In the genomic region with DNA sequence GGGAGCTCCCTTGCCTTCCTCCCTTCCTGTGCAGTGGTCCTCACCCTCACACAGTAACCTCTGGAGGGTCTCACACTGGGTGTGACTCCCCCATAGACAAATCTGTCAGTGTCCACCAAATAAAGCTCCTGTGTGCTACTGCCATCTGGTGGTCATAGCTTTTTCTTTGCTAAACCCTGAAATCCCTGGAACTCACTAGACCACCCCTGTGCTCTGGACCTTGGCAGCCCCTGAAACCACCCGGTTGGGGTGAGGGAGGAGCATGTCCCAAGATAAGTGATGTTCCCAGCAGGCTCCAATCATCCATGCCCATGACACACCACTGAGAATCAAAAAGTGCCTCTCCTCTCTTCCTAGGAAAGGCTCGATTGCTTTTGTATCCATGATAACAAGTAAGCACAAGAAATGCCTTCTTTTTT, we compare ENCODE assay signal across 8 cellular contexts. TPM values are rescaled to one million over a fixed set of nuclear protein-coding genes. Genes with fewer than 3 reads are reported as not detected.
DNase-seq lines count a peak whose midpoint lies in the region; ATAC-seq and TF ChIP-seq lines count a peak whose summit lies in the region.

No MANE protein-coding gene starts in this region.

- peak; percentile 62 to 94 (median 86) for TF ChIP-seq CTCF in dorsolateral prefrontal cortex (IDR thresholded peaks at IDR 0.05 in 54 of 56, conservative IDR thresholded peaks at IDR 0.05 in 2 of 56; ENCODE audit: low read depth in 1 of 56, partially characterized antibody in 56 of 56)
- peak; percentile 67 for TF ChIP-seq CTCF in lung (IDR thresholded peaks at IDR 0.05; ENCODE audit: control extremely low read depth, extremely low read depth)
- TF ChIP-seq CTCF in thoracic aorta (IDR thresholded peaks at IDR 0.05) = peak; percentile 80

- ATAC-seq in Right ventricle myocardium inferior (peak; percentile 53), lung (ENCODE audit: insufficient read depth, low FRiP score) (no peak), thoracic aorta (ENCODE audit: insufficient number of reproducible peaks, low FRiP score, low read depth) (peak; percentile 7), HG02973 (IDR thresholded peaks at IDR 0.05; ENCODE audit: unreplicated experiment) (no peak)

- 44 to 47% methylated on average over 2 of the region's 2 CpGs for WGBS in lung, 2 donors

- no peaks in the 10 kb centered on the region for H3K27me3 ChIP-seq in dorsolateral prefrontal cortex
- no peaks in the 10 kb centered on the region for H3K27me3 ChIP-seq in lung (ENCODE audit: control insufficient read depth, insufficient read depth)
- H3K27me3 ChIP-seq in thoracic aorta (replicated peaks; ENCODE audit: insufficient read depth) = no peaks in the 10 kb centered on the region

- H3K4me1 ChIP-seq in lung (ENCODE audit: control insufficient read depth in 2 of 2, insufficient read depth in 2 of 2, low read length in 2 of 2) (no peaks in the 10 kb centered on the region), thoracic aorta (ENCODE audit: control insufficient read depth in 1 of 2, low read depth in 2 of 2) (no peaks in the 10 kb centered on the region)

- DNase-seq in Right ventricle myocardium inferior (ENCODE audit: missing footprints) (no peak), cardiac septum (ENCODE audit: low spot score) (no peak), NCI-H2029 (lab: John Stamatoyannopoulos, UW) (peak; percentile 42), dorsolateral prefrontal cortex (peak in 3 of 10 donors; percentile 38 to 56 (median 39)), lung (ENCODE audit: low spot score) (peak; percentile 47), thoracic aorta (ENCODE audit: low spot score) (no peak)
- peak; percentile 11 for DNase-seq in activated CD4-positive, alpha-beta T cell treated with anti-CD3 and anti-CD28 coated beads for 1 hour

- intact Hi-C loops in Right ventricle myocardium inferior (cut with DNase I) (loop anchor here (1.0 to 5.0 kb wide), 2 partner anchors 54 to 195 kb away; partner anchors contain the start of gene CA11), cardiac septum (cut with DNase I) (loop anchor here (2.0 kb wide), 1 partner anchor 54 kb away; no protein-coding TSS in a partner anchor), dorsolateral prefrontal cortex (cut with DNase I) (loop anchor here in 1 of 2 donors (2.0 kb wide), 1 partner anchor 56 kb away; no protein-coding TSS in a partner anchor)

- H3K27ac ChIP-seq in dorsolateral prefrontal cortex = peak overlapping the region in 2 of 59 donors; percentile 18 to 27
- no peak overlapping the region for H3K27ac ChIP-seq in lung (ENCODE audit: low read depth in 1 of 2, low read length in 1 of 2)
- H3K27ac ChIP-seq in thoracic aorta = no peak overlapping the region

- H3K4me3 ChIP-seq in dorsolateral prefrontal cortex (no peak overlapping the region), lung (no peak overlapping the region), thoracic aorta (no peak overlapping the region)

- H3K9me3 ChIP-seq in lung (ENCODE audit: control insufficient read depth in 2 of 2, insufficient read depth in 1 of 2, low read length in 1 of 2) (no peaks in the 10 kb centered on the region), thoracic aorta (no peaks in the 10 kb centered on the region)

- H3K36me3 ChIP-seq in lung (ENCODE audit: control insufficient read depth in 2 of 2, insufficient read depth in 2 of 2, low read length in 2 of 2) (peaks cover 0 to 2% of the 10 kb centered on the region in 2 donors), thoracic aorta (peaks cover 21% of the 10 kb centered on the region)

RNA-seq across cellular contexts. Expression of gene HSD17B14, which starts 6.5 kb away (rescaled TPM):
- 1.0 TPM for total RNA-seq in Right ventricle myocardium inferior
- 1.9 TPM for total RNA-seq in cardiac septum
- 10 to 100 TPM; 13.0 to 46.6 (median 23.0) TPM for total RNA-seq in dorsolateral prefrontal cortex
- 10 to 100 TPM; 12.8 to 17.9 TPM for total RNA-seq in lung
- 10 to 100 TPM in 1 of 2 donors, 1 to 10 TPM in 1; 9.0 to 39.1 TPM for polyA plus RNA-seq in lung
- total RNA-seq in thoracic aorta = 10 to 100 TPM; 10.2 to 16.8 TPM

RNA-seq across cellular contexts. Expression of gene PLEKHA4, which starts 25.7 kb away (rescaled TPM):
- total RNA-seq in Right ventricle myocardium inferior (23.8 TPM), cardiac septum (106 TPM), dorsolateral prefrontal cortex (10 to 100 TPM in 15 of 120 experiments, 1 to 10 TPM in 105; 1.2 to 16.5 (median 5.6) TPM), lung (10 to 100 TPM in 1 of 2 donors, 1 to 10 TPM in 1; 8.4 to 57.7 TPM), thoracic aorta (10 to 100 TPM; 45.1 to 45.2 TPM)
- polyA plus RNA-seq in lung = 10 to 100 TPM; 19.3 to 22.0 TPM

RNA-seq across cellular contexts. Expression of gene PPP1R15A, which starts 29.5 kb away (rescaled TPM):
- total RNA-seq in Right ventricle myocardium inferior (64.8 TPM), cardiac septum (87.0 TPM), dorsolateral prefrontal cortex (100 to 1,000 TPM in 2 of 120 experiments, 10 to 100 TPM in 118; 16.8 to 138 (median 25.5) TPM), lung (100 to 1,000 TPM; 101 to 104 TPM), thoracic aorta (100 to 1,000 TPM; 108 to 139 TPM)
- polyA plus RNA-seq in lung = 100 to 1,000 TPM; 203 to 208 TPM

RNA-seq across cellular contexts. Expression of gene BCAT2, which starts 31.9 kb away (rescaled TPM):
- total RNA-seq in Right ventricle myocardium inferior = 63.2 TPM
- total RNA-seq in cardiac septum = 48.9 TPM
- total RNA-seq in dorsolateral prefrontal cortex = 10 to 100 TPM; 22.7 to 81.8 (median 38.3) TPM
- 10 to 100 TPM; 36.5 to 93.7 TPM for total RNA-seq in lung
- 10 to 100 TPM; 63.9 to 72.7 TPM for polyA plus RNA-seq in lung
- total RNA-seq in thoracic aorta = 10 to 100 TPM; 26.5 to 38.4 TPM

RNA-seq across cellular contexts. Expression of gene TULP2, which starts 55.8 kb away (rescaled TPM):
- not detected for total RNA-seq in Right ventricle myocardium inferior
- total RNA-seq in cardiac septum = 0.67 TPM
- total RNA-seq in dorsolateral prefrontal cortex = 1 to 10 TPM in 98 of 120 experiments, under 1 TPM in 20, not detected in 2; 0.28 to 7.6 (median 2.2) TPM
- total RNA-seq in lung = under 1 TPM; 0.31 to 0.54 TPM
- under 1 TPM; 0.13 to 0.20 TPM for polyA plus RNA-seq in lung
- under 1 TPM; 0.27 to 0.78 TPM for total RNA-seq in thoracic aorta

Comparison
In these comparisons a context has a peak if more than half of its experiments do, and no peak if none do; other contexts are left out.
1. ATAC-seq: peak in Right ventricle myocardium inferior (single experiment) and thoracic aorta (single experiment); none in lung (single experiment) and HG02973 (single experiment).
2. DNase-seq: peak in NCI-H2029 (single experiment), activated CD4-positive, alpha-beta T cell treated with anti-CD3 and anti-CD28 coated beads for 1 hour (single experiment) and lung (single experiment); none in Right ventricle myocardium inferior (single experiment), cardiac septum (single experiment) and thoracic aorta (single experiment).
3. Peak in every context shown above with its lines, with median percentiles within 50 percentile points of each other: CTCF ChIP-seq.